1 cellular context compared by ENCODE assay signal in the genomic region with DNA sequence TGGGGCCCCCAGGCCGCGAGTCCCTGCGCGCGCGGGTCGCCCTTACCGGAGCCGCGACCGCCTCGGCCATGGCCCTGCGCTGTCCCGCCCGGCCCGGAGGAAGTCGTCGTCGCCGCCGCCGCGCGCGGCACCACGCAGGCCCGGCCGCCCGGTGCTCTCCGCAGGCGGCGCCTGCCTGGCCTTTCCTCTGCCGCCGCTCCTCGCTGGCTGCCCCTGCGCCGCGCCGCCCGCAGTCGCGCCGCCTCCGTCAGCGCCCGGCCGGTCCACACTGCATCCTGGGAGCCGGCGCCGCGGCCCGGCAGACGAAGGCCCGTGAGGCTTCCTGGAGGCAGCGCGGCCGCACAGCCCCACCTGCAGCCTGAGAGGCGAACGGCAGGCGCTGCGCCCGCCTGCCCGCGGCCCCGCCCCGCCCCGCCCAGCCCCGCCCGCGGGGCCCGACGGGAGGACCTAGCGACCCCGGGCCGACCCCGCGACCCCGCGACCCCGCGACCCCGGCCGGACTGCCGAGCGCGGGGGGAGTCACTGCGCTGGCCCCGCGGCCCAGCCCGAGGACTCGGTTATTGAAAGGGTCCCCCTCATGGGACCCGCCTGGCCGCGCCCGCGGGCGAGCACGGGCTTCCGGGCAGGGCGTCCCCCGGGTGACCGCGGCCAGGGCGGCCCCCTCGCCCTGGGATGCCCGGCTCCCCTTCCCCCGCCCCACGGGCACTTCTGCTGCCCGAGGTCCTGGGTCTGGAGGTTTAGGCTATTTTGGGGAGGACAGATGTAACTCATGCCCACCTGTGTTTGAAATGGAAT.
A peak's percentile ranks its signal among the peaks of the same experiment; 100 is the strongest.
TF ChIP-seq lines count a peak whose summit lies in the region.

A gene (minus strand): TSS at position 343 of the 795 bp plus-strand sequence. CDS start 273 bp downstream, at position 70.

TF ChIP-seq in HepG2, 621 proteins besides CTCF, POLR2A, EP300 and RAD21 (continued from another document):
- TF ChIP-seq, protein P1, sequence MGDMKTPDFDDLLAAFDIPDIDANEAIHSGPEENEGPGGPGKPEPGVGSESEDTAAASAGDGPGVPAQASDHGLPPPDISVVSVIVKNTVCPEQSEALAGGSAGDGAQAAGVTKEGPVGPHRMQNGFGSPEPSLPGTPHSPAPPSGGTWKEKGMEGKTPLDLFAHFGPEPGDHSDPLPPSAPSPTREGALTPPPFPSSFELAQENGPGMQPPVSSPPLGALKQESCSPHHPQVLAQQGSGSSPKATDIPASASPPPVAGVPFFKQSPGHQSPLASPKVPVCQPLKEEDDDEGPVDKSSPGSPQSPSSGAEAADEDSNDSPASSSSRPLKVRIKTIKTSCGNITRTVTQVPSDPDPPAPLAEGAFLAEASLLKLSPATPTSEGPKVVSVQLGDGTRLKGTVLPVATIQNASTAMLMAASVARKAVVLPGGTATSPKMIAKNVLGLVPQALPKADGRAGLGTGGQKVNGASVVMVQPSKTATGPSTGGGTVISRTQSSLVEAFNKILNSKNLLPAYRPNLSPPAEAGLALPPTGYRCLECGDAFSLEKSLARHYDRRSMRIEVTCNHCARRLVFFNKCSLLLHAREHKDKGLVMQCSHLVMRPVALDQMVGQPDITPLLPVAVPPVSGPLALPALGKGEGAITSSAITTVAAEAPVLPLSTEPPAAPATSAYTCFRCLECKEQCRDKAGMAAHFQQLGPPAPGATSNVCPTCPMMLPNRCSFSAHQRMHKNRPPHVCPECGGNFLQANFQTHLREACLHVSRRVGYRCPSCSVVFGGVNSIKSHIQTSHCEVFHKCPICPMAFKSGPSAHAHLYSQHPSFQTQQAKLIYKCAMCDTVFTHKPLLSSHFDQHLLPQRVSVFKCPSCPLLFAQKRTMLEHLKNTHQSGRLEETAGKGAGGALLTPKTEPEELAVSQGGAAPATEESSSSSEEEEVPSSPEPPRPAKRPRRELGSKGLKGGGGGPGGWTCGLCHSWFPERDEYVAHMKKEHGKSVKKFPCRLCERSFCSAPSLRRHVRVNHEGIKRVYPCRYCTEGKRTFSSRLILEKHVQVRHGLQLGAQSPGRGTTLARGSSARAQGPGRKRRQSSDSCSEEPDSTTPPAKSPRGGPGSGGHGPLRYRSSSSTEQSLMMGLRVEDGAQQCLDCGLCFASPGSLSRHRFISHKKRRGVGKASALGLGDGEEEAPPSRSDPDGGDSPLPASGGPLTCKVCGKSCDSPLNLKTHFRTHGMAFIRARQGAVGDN (CRISPR knock-in tag; IDR thresholded peaks at IDR 0.05): peak; percentile 59
- TF ChIP-seq HNRNPK (IDR thresholded peaks at IDR 0.05; ENCODE audit: low read depth, low read length, poor library complexity, severe bottlenecking): no peak
- TF ChIP-seq SYNCRIP (IDR thresholded peaks at IDR 0.05; ENCODE audit: insufficient read depth, low read depth, low read length): no peak
- TF ChIP-seq, protein P2, sequence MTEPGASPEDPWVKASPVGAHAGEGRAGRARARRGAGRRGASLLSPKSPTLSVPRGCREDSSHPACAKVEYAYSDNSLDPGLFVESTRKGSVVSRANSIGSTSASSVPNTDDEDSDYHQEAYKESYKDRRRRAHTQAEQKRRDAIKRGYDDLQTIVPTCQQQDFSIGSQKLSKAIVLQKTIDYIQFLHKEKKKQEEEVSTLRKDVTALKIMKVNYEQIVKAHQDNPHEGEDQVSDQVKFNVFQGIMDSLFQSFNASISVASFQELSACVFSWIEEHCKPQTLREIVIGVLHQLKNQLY (CRISPR knock-in tag; IDR thresholded peaks at IDR 0.05): no peak
- TF ChIP-seq ZNF468 (CRISPR knock-in tag; IDR thresholded peaks at IDR 0.05): no peak
- TF ChIP-seq KDM5A (IDR thresholded peaks at IDR 0.05; ENCODE audit: borderline replicate concordance, low read length): no peak
- no peak for TF ChIP-seq HOXA5 (CRISPR knock-in tag; IDR thresholded peaks at IDR 0.05)
- peak; percentile 15; the same call in 1 of the 2 replicates for TF ChIP-seq MXD4 (CRISPR knock-in tag; IDR thresholded peaks at IDR 0.05)
- no peak for TF ChIP-seq ZNF776 (CRISPR knock-in tag; IDR thresholded peaks at IDR 0.05)
- TF ChIP-seq, protein P3, sequence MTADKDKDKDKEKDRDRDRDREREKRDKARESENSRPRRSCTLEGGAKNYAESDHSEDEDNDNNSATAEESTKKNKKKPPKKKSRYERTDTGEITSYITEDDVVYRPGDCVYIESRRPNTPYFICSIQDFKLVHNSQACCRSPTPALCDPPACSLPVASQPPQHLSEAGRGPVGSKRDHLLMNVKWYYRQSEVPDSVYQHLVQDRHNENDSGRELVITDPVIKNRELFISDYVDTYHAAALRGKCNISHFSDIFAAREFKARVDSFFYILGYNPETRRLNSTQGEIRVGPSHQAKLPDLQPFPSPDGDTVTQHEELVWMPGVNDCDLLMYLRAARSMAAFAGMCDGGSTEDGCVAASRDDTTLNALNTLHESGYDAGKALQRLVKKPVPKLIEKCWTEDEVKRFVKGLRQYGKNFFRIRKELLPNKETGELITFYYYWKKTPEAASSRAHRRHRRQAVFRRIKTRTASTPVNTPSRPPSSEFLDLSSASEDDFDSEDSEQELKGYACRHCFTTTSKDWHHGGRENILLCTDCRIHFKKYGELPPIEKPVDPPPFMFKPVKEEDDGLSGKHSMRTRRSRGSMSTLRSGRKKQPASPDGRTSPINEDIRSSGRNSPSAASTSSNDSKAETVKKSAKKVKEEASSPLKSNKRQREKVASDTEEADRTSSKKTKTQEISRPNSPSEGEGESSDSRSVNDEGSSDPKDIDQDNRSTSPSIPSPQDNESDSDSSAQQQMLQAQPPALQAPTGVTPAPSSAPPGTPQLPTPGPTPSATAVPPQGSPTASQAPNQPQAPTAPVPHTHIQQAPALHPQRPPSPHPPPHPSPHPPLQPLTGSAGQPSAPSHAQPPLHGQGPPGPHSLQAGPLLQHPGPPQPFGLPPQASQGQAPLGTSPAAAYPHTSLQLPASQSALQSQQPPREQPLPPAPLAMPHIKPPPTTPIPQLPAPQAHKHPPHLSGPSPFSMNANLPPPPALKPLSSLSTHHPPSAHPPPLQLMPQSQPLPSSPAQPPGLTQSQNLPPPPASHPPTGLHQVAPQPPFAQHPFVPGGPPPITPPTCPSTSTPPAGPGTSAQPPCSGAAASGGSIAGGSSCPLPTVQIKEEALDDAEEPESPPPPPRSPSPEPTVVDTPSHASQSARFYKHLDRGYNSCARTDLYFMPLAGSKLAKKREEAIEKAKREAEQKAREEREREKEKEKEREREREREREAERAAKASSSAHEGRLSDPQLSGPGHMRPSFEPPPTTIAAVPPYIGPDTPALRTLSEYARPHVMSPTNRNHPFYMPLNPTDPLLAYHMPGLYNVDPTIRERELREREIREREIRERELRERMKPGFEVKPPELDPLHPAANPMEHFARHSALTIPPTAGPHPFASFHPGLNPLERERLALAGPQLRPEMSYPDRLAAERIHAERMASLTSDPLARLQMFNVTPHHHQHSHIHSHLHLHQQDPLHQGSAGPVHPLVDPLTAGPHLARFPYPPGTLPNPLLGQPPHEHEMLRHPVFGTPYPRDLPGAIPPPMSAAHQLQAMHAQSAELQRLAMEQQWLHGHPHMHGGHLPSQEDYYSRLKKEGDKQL (CRISPR knock-in tag; IDR thresholded peaks at IDR 0.05; ENCODE audit: low read depth): no peak
- TF ChIP-seq MAZ (IDR thresholded peaks at IDR 0.05; ENCODE audit: borderline replicate concordance, low read depth, low read length): peak; percentile 91; the same call in 1 of the 2 replicates
- no peak; the same call in 1 of the 2 replicates for TF ChIP-seq MAZ (CRISPR knock-in tag; IDR thresholded peaks at IDR 0.05; ENCODE audit: low read depth)
- 0 out of 2 replicates have a peak, but pooled peaks have one; percentile 46 for TF ChIP-seq ZSCAN21 (CRISPR knock-in tag; IDR thresholded peaks at IDR 0.05; ENCODE audit: borderline replicate concordance)
- peak; percentile 50; the same call in 1 of the 2 replicates for TF ChIP-seq TMF1 (CRISPR knock-in tag; IDR thresholded peaks at IDR 0.05; ENCODE audit: low read depth)
- TF ChIP-seq MED8 (CRISPR knock-in tag; IDR thresholded peaks at IDR 0.05; ENCODE audit: insufficient replicate concordance): no peak
- TF ChIP-seq CCDC6 (CRISPR knock-in tag; IDR thresholded peaks at IDR 0.05): peak; percentile 43; the same call in 1 of the 2 replicates
- 0 out of 2 replicates have a peak, but pooled peaks have one; percentile 6 for TF ChIP-seq MED1 (CRISPR knock-in tag; IDR thresholded peaks at IDR 0.05)
- TF ChIP-seq, protein P4, sequence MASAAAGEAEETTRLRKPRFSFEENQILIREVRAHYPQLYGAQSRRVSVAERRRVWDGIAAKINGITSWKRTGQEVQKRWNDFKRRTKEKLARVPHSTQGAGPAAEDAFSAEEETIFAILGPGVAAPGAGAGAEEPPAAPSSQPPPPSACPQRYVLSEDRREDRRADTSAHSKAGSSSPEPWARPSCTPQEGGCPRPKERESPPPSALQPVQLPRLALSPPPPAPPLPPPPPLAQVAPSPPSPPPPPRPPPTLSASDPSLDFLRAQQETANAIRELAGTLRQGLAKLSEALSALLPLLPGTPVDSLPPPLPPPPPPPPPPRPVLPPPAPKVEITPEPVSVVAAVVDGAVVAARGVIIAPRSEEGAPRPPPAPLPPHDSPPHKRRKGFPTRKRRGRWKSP (CRISPR knock-in tag; IDR thresholded peaks at IDR 0.05): no peak
- no peak for TF ChIP-seq GABPA (IDR thresholded peaks at IDR 0.05; ENCODE audit: low read depth, low read length)
- no peak for TF ChIP-seq GABPA (CRISPR knock-in tag; IDR thresholded peaks at IDR 0.05; ENCODE audit: low read depth)
- no peak for TF ChIP-seq SUZ12 (IDR thresholded peaks at IDR 0.05; ENCODE audit: low read depth, low read length)
- no peak for TF ChIP-seq CHCHD3 (CRISPR knock-in tag; IDR thresholded peaks at IDR 0.05)
- no peak for TF ChIP-seq CREM (IDR thresholded peaks at IDR 0.05)
- TF ChIP-seq CREM (CRISPR knock-in tag; IDR thresholded peaks at IDR 0.05): no peak
- TF ChIP-seq PHF20 (CRISPR knock-in tag; IDR thresholded peaks at IDR 0.05): peak; percentile 33; the same call in 1 of the 2 replicates
- peak; percentile 45 for TF ChIP-seq YY1 (IDR thresholded peaks at IDR 0.05; ENCODE audit: insufficient read depth, insufficient replicate concordance, low read depth, low read length)
- TF ChIP-seq, protein P5, sequence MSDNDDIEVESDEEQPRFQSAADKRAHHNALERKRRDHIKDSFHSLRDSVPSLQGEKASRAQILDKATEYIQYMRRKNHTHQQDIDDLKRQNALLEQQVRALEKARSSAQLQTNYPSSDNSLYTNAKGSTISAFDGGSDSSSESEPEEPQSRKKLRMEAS (IDR thresholded peaks at IDR 0.05): peak; percentile 57; the same call in 1 of the 2 replicates
- TF ChIP-seq ZNF563 (CRISPR knock-in tag; IDR thresholded peaks at IDR 0.05): 0 out of 2 replicates have a peak, but pooled peaks have one; percentile 21
